Comparison of ENCODE assay signal across 1 cellular context in the genomic region with DNA sequence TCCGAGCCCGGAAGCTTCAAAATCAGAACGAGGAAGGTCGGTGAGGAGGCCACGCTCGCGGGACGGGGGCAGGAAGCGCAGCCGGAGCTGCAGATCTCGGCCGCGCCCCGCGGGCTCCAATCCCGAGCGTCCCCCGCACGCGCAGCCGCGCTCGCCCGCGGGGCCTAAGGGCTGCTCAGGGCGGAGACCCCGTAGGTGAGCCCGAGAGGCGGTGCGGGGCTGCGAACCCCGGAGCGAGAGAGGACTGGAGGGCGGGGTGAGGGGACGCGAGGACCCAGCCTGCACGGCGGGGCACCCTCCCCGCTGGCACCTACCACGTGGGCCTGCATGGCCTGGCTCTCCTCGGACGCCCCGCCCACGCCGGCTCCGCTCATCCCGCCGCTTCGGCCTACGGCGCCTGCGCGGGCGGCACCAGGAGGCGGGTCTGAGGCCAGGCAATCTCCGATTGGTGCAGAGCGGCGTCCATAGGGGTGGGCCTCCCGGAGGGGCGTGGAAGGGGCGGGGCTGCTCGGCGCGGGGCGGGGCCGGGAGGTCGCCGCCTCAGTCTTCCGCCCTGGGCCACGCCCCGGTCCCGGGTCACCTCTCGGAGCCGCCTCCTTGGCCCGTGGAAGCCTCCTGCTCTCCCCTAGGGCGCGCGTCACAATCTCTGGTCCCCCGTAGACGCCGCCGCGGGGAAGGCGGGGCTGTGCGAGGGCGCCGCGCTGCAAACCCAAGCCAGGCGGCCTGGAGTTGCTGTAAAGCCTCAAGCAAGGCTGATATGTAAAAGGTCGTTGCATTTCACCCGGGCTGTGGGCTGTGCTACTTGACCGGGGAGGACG.
TF ChIP-seq lines count a peak whose summit lies in the region.

No MANE protein-coding gene starts in this region.

TF ChIP-seq in K562, 482 proteins besides CTCF, POLR2A, EP300 and RAD21 (continued from another document and continues in another):
- TF ChIP-seq, protein P1, sequence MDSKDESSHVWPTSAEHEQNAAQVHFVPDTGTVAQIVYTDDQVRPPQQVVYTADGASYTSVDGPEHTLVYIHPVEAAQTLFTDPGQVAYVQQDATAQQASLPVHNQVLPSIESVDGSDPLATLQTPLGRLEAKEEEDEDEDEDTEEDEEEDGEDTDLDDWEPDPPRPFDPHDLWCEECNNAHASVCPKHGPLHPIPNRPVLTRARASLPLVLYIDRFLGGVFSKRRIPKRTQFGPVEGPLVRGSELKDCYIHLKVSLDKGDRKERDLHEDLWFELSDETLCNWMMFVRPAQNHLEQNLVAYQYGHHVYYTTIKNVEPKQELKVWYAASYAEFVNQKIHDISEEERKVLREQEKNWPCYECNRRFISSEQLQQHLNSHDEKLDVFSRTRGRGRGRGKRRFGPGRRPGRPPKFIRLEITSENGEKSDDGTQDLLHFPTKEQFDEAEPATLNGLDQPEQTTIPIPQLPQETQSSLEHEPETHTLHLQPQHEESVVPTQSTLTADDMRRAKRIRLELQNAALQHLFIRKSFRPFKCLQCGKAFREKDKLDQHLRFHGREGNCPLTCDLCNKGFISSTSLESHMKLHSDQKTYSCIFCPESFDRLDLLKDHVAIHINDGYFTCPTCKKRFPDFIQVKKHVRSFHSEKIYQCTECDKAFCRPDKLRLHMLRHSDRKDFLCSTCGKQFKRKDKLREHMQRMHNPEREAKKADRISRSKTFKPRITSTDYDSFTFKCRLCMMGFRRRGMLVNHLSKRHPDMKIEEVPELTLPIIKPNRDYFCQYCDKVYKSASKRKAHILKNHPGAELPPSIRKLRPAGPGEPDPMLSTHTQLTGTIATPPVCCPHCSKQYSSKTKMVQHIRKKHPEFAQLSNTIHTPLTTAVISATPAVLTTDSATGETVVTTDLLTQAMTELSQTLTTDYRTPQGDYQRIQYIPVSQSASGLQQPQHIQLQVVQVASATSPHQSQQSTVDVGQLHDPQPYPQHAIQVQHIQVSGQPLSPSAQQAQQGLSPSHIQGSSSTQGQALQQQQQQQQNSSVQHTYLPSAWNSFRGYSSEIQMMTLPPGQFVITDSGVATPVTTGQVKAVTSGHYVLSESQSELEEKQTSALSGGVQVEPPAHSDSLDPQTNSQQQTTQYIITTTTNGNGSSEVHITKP (IDR thresholded peaks at IDR 0.05; ENCODE audit: partially characterized antibody): peak; percentile 53
- peak; percentile 39; the same call in 1 of the 2 replicates for TF ChIP-seq NR2C1 (IDR thresholded peaks at IDR 0.05)
- peak; percentile 59 for TF ChIP-seq NR2C1 (tag; IDR thresholded peaks at IDR 0.05)
- TF ChIP-seq, protein P2, sequence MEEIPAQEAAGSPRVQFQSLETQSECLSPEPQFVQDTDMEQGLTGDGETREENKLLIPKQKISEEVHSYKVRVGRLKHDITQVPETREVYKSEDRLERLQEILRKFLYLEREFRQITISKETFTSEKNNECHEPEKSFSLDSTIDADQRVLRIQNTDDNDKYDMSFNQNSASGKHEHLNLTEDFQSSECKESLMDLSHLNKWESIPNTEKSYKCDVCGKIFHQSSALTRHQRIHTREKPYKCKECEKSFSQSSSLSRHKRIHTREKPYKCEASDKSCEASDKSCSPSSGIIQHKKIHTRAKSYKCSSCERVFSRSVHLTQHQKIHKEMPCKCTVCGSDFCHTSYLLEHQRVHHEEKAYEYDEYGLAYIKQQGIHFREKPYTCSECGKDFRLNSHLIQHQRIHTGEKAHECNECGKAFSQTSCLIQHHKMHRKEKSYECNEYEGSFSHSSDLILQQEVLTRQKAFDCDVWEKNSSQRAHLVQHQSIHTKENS (CRISPR knock-in tag; IDR thresholded peaks at IDR 0.05): no peak
- no peak for TF ChIP-seq RFX1 (IDR thresholded peaks at IDR 0.05)
- peak; percentile 65 for TF ChIP-seq ZFP36 (IDR thresholded peaks at IDR 0.05; ENCODE audit: low read depth, low read length, partially characterized antibody)
- TF ChIP-seq PHF8 (IDR thresholded peaks at IDR 0.05; ENCODE audit: borderline replicate concordance, low read length): peak; percentile 89; the same call in 1 of the 2 replicates
- no peak for TF ChIP-seq TCF3 (CRISPR knock-in tag; IDR thresholded peaks at IDR 0.05)
- no peak for TF ChIP-seq HDAC6 (IDR thresholded peaks at IDR 0.05; ENCODE audit: low read depth, low read length)
- no peak for TF ChIP-seq BHLHE40 (IDR thresholded peaks at IDR 0.05; ENCODE audit: low read length)
- TF ChIP-seq KLF10 (CRISPR knock-in tag; IDR thresholded peaks at IDR 0.05): no peak
- TF ChIP-seq, protein P3, sequence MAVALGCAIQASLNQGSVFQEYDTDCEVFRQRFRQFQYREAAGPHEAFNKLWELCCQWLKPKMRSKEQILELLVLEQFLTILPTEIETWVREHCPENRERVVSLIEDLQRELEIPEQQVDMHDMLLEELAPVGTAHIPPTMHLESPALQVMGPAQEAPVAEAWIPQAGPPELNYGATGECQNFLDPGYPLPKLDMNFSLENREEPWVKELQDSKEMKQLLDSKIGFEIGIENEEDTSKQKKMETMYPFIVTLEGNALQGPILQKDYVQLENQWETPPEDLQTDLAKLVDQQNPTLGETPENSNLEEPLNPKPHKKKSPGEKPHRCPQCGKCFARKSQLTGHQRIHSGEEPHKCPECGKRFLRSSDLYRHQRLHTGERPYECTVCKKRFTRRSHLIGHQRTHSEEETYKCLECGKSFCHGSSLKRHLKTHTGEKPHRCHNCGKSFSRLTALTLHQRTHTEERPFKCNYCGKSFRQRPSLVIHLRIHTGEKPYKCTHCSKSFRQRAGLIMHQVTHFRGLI (CRISPR knock-in tag; IDR thresholded peaks at IDR 0.05): 0 out of 2 replicates have a peak, but pooled peaks have one; percentile 25
- no peak for TF ChIP-seq ZNF780A (CRISPR knock-in tag; IDR thresholded peaks at IDR 0.05)
- TF ChIP-seq, protein P4, sequence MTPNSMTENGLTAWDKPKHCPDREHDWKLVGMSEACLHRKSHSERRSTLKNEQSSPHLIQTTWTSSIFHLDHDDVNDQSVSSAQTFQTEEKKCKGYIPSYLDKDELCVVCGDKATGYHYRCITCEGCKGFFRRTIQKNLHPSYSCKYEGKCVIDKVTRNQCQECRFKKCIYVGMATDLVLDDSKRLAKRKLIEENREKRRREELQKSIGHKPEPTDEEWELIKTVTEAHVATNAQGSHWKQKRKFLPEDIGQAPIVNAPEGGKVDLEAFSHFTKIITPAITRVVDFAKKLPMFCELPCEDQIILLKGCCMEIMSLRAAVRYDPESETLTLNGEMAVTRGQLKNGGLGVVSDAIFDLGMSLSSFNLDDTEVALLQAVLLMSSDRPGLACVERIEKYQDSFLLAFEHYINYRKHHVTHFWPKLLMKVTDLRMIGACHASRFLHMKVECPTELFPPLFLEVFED (CRISPR knock-in tag; conservative IDR thresholded peaks at IDR 0.05): no peak
- no peak for TF ChIP-seq POLR2AphosphoS2 (IDR thresholded peaks at IDR 0.05; ENCODE audit: low read length)
- TF ChIP-seq CBX8 (IDR thresholded peaks at IDR 0.05; ENCODE audit: borderline replicate concordance, extremely low read depth, low read depth, low read length, poor library complexity, severe bottlenecking): no peak
- TF ChIP-seq, protein P5, sequence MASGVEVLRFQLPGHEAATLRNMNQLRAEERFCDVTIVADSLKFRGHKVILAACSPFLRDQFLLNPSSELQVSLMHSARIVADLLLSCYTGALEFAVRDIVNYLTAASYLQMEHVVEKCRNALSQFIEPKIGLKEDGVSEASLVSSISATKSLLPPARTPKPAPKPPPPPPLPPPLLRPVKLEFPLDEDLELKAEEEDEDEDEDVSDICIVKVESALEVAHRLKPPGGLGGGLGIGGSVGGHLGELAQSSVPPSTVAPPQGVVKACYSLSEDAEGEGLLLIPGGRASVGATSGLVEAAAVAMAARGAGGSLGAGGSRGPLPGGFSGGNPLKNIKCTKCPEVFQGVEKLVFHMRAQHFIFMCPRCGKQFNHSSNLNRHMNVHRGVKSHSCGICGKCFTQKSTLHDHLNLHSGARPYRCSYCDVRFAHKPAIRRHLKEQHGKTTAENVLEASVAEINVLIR (CRISPR knock-in tag; IDR thresholded peaks at IDR 0.05): 0 out of 2 replicates have a peak, but pooled peaks have one; percentile 36
- TF ChIP-seq EHMT2 (IDR thresholded peaks at IDR 0.05): no peak
- TF ChIP-seq ZNF146 (CRISPR knock-in tag; IDR thresholded peaks at IDR 0.05; ENCODE audit: unreplicated experiment): no peak
- TF ChIP-seq NEUROD1 (IDR thresholded peaks at IDR 0.05; ENCODE audit: borderline replicate concordance, low read depth, low read length, partially characterized antibody): peak; percentile 22
- no peak for TF ChIP-seq SPI1 (IDR thresholded peaks at IDR 0.05; ENCODE audit: borderline replicate concordance, low read depth, low read length)
- TF ChIP-seq MTA1 (IDR thresholded peaks at IDR 0.05; ENCODE audit: borderline replicate concordance): no peak
- TF ChIP-seq, protein P6, sequence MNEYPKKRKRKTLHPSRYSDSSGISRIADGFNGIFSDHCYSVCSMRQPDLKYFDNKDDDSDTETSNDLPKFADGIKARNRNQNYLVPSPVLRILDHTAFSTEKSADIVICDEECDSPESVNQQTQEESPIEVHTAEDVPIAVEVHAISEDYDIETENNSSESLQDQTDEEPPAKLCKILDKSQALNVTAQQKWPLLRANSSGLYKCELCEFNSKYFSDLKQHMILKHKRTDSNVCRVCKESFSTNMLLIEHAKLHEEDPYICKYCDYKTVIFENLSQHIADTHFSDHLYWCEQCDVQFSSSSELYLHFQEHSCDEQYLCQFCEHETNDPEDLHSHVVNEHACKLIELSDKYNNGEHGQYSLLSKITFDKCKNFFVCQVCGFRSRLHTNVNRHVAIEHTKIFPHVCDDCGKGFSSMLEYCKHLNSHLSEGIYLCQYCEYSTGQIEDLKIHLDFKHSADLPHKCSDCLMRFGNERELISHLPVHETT (CRISPR knock-in tag; conservative IDR thresholded peaks at IDR 0.05 in 1 of 2, IDR thresholded peaks at IDR 0.05 in 1 of 2): no peak; a peak in 1 of 4 replicates
- TF ChIP-seq U2AF1 (optimal IDR thresholded peaks at IDR 0.05; ENCODE audit: low read depth, low read length): peak; percentile 93
- TF ChIP-seq ZNF24 (IDR thresholded peaks at IDR 0.05): no peak
- peak; percentile 83 for TF ChIP-seq FOXP1 (CRISPR knock-in tag; IDR thresholded peaks at IDR 0.05)
- no peak; the same call in 1 of the 2 replicates for TF ChIP-seq JUN (IDR thresholded peaks at IDR 0.05; ENCODE audit: borderline replicate concordance, low read depth, low read length)
- TF ChIP-seq JUN (CRISPR knock-in tag; IDR thresholded peaks at IDR 0.05; ENCODE audit: borderline replicate concordance): peak; percentile 47; the same call in 1 of the 2 replicates
- TF ChIP-seq, protein P7, sequence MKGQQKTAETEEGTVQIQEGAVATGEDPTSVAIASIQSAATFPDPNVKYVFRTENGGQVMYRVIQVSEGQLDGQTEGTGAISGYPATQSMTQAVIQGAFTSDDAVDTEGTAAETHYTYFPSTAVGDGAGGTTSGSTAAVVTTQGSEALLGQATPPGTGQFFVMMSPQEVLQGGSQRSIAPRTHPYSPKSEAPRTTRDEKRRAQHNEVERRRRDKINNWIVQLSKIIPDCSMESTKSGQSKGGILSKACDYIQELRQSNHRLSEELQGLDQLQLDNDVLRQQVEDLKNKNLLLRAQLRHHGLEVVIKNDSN (CRISPR knock-in tag; IDR thresholded peaks at IDR 0.05): peak; percentile 95
- TF ChIP-seq, protein P8, sequence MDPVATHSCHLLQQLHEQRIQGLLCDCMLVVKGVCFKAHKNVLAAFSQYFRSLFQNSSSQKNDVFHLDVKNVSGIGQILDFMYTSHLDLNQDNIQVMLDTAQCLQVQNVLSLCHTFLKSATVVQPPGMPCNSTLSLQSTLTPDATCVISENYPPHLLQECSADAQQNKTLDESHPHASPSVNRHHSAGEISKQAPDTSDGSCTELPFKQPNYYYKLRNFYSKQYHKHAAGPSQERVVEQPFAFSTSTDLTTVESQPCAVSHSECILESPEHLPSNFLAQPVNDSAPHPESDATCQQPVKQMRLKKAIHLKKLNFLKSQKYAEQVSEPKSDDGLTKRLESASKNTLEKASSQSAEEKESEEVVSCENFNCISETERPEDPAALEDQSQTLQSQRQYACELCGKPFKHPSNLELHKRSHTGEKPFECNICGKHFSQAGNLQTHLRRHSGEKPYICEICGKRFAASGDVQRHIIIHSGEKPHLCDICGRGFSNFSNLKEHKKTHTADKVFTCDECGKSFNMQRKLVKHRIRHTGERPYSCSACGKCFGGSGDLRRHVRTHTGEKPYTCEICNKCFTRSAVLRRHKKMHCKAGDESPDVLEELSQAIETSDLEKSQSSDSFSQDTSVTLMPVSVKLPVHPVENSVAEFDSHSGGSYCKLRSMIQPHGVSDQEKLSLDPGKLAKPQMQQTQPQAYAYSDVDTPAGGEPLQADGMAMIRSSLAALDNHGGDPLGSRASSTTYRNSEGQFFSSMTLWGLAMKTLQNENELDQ (CRISPR knock-in tag; IDR thresholded peaks at IDR 0.05; ENCODE audit: borderline replicate concordance): no peak
- TF ChIP-seq, protein P9, sequence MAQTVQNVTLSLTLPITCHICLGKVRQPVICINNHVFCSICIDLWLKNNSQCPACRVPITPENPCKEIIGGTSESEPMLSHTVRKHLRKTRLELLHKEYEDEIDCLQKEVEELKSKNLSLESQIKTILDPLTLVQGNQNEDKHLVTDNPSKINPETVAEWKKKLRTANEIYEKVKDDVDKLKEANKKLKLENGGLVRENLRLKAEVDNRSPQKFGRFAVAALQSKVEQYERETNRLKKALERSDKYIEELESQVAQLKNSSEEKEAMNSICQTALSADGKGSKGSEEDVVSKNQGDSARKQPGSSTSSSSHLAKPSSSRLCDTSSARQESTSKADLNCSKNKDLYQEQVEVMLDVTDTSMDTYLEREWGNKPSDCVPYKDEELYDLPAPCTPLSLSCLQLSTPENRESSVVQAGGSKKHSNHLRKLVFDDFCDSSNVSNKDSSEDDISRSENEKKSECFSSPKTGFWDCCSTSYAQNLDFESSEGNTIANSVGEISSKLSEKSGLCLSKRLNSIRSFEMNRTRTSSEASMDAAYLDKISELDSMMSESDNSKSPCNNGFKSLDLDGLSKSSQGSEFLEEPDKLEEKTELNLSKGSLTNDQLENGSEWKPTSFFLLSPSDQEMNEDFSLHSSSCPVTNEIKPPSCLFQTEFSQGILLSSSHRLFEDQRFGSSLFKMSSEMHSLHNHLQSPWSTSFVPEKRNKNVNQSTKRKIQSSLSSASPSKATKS (CRISPR knock-in tag; IDR thresholded peaks at IDR 0.05): no peak
- 0 out of 2 replicates have a peak, but pooled peaks have one; percentile 60 for TF ChIP-seq ZBTB1 (CRISPR knock-in tag; IDR thresholded peaks at IDR 0.05; ENCODE audit: borderline replicate concordance, low read depth)
- no peak for TF ChIP-seq ZSCAN29 (IDR thresholded peaks at IDR 0.05)
- TF ChIP-seq, protein P10, sequence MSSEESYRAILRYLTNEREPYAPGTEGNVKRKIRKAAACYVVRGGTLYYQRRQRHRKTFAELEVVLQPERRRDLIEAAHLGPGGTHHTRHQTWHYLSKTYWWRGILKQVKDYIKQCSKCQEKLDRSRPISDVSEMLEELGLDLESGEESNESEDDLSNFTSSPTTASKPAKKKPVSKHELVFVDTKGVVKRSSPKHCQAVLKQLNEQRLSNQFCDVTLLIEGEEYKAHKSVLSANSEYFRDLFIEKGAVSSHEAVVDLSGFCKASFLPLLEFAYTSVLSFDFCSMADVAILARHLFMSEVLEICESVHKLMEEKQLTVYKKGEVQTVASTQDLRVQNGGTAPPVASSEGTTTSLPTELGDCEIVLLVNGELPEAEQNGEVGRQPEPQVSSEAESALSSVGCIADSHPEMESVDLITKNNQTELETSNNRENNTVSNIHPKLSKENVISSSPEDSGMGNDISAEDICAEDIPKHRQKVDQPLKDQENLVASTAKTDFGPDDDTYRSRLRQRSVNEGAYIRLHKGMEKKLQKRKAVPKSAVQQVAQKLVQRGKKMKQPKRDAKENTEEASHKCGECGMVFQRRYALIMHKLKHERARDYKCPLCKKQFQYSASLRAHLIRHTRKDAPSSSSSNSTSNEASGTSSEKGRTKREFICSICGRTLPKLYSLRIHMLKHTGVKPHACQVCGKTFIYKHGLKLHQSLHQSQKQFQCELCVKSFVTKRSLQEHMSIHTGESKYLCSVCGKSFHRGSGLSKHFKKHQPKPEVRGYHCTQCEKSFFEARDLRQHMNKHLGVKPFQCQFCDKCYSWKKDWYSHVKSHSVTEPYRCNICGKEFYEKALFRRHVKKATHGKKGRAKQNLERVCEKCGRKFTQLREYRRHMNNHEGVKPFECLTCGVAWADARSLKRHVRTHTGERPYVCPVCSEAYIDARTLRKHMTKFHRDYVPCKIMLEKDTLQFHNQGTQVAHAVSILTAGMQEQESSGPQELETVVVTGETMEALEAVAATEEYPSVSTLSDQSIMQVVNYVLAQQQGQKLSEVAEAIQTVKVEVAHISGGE (CRISPR knock-in tag; IDR thresholded peaks at IDR 0.05): peak; percentile 33 to 59 (median 47); a peak in 3 of 6 replicates
